ENCODE assay signal across 1 cellular context in the genomic region with DNA sequence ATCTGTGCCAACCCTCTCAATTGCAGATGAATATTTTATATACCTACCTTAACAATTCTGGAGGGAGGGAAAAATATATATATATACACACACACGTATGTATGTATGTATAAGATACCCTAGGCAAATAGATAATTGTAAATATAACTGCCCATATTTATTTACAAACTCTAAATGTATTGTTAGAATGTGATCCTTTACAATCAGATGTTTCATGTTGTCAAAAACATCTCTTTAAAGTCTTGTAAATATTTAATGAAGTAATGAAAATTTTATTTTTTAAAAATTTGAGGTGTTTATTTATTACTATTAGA.
TF ChIP-seq lines count a peak whose summit lies in the region.

No MANE protein-coding gene starts in this region.

TF ChIP-seq in SK-N-SH, 30 proteins besides CTCF, POLR2A, EP300 and RAD21 (continued from another document):
- TF ChIP-seq REST (IDR thresholded peaks at IDR 0.05; ENCODE audit: low read depth, low read length) (no peak), SIN3A (IDR thresholded peaks at IDR 0.05; ENCODE audit: borderline replicate concordance, low read depth, low read length) (no peak), ELF1 (IDR thresholded peaks at IDR 0.05) (no peak), CHD2 (IDR thresholded peaks at IDR 0.05; ENCODE audit: low read length, partially characterized antibody) (no peak), FOXM1 (IDR thresholded peaks at IDR 0.05; ENCODE audit: low read depth) (no peak), EZH2phosphoT487 (IDR thresholded peaks at IDR 0.05; ENCODE audit: borderline replicate concordance, low read depth) (no peak), TEAD4 (IDR thresholded peaks at IDR 0.05; ENCODE audit: borderline replicate concordance, insufficient read depth) (no peak), GABPA (IDR thresholded peaks at IDR 0.05; ENCODE audit: low read depth) (no peak), TAF1 (IDR thresholded peaks at IDR 0.05; ENCODE audit: borderline replicate concordance, low read depth, low read length) (no peak), RFX5 (IDR thresholded peaks at IDR 0.05; ENCODE audit: low read length) (no peak), RXRA (IDR thresholded peaks at IDR 0.05; ENCODE audit: borderline replicate concordance, low read depth) (no peak)
TF ChIP-seq in SK-N-SH: peak in this region for 0.
